In the genomic region with DNA sequence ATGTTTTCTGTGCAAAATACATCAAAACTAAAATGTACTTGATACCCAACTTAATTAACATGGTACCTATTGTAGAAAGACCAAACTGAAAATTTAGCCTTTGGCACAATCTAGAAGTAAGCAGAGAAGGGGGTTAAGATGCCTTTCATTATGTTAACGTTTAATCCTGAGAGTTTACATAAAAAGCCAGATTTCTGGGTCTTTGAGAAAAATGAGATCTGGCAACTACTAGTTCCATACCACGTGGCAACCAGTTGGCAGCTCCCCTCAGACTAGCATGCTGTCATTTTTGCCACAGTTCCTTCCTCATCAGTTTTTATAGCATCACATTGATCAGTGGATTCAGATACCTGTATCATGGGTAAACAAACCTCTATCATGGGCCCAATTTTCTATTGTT, we compare ENCODE assay signal across 9 cellular contexts. TPM values are rescaled to one million over a fixed set of nuclear protein-coding genes. Genes with fewer than 3 reads are reported as not detected.
DNase-seq lines count a peak whose midpoint lies in the region; ATAC-seq, FAIRE-seq and TF ChIP-seq lines count a peak whose summit lies in the region.
"Had no signal": no experiment of that assay in that cellular context is flagged by ENCODE, and none has a peak within 500 bp of the region (broad histone marks: within the 10 kb centered on the region; RNA-seq: fewer than 3 reads in every experiment).

No MANE protein-coding gene starts in this region.

- peak overlapping the region; percentile 38 for H3K27ac Mint-ChIP-seq in T-helper 2 cell treated with Interferon-gamma antibody and Interleukin-4, amounts not matched to agents 5 μg/mL and 100 μg/mL, for 36 hours

- H3K4me1 Mint-ChIP-seq in T-helper 2 cell treated with Interferon-gamma antibody and Interleukin-4, amounts not matched to agents 5 μg/mL and 100 μg/mL, for 36 hours (ENCODE audit: low read depth) = peaks cover 52% of the 10 kb centered on the region

- no peaks in the 10 kb centered on the region for H3K36me3 ChIP-seq in stomach
- H3K36me3 ChIP-seq: neutrophil had no signal

- H3K27me3 ChIP-seq in AG04450 (ENCODE audit: control insufficient read depth, insufficient read depth, low read length) = no peaks in the 10 kb centered on the region
- no peaks in the 10 kb centered on the region for H3K27me3 ChIP-seq in foreskin keratinocyte
- H3K27me3 ChIP-seq in stomach = no peaks in the 10 kb centered on the region
- H3K27me3 ChIP-seq: neutrophil had no signal

- peaks cover 26% of the 10 kb centered on the region for H3K4me1 ChIP-seq in foreskin keratinocyte
- H3K4me1 ChIP-seq in stomach = peaks cover 23 to 65% (median 40%) of the 10 kb centered on the region in 4 donors

- intact Hi-C loops in stomach (cut with DNase I; ENCODE audit: low total_unique reads) = no loop called here

- 3 to 9% (median 6%) methylated on average over 2 of the region's 2 CpGs for WGBS in stomach, 5 donors

- TF ChIP-seq CTCF in AG04450 (IDR thresholded peaks at IDR 0.05; ENCODE audit: low read depth, low read length) (no peak), foreskin keratinocyte (conservative IDR thresholded peaks at IDR 0.05) (no peak), stomach (IDR thresholded peaks at IDR 0.05) (no peak)

- DNase-seq in AG04450 (ENCODE audit: low read depth, low spot score) (no peak), GM19239 (ENCODE audit: insufficient read length, low spot score) (no peak), foreskin keratinocyte (peak in 1 of 2 donors; percentile 7), stomach (no peak), H4 (ENCODE audit: low spot score) (no peak)
- DNase-seq in T-helper 2 cell treated with Interferon-gamma antibody and Interleukin-4, amounts not matched to agents 5 μg/mL and 100 μg/mL, for 36 hours (ENCODE audit: low spot score) = no peak

- H3K9me3 ChIP-seq in AG04450 (ENCODE audit: control insufficient read depth, insufficient read depth, low read length) (peaks cover 4% of the 10 kb centered on the region; the same call in 1 of the 2 replicates), stomach (no peaks in the 10 kb centered on the region)
- H3K9me3 ChIP-seq: neutrophil had no signal

- H3K27ac ChIP-seq in AG04450 (ENCODE audit: low read depth, low read length) (no peak overlapping the region), foreskin keratinocyte (peak overlapping the region; percentile 83), stomach (peak overlapping the region in 4 of 5 donors; percentile 95 to 99 (median 96))

- peak; percentile 68 for FAIRE-seq in GM19239 (lab: Jason Lieb, UNC)

- ATAC-seq in foreskin keratinocyte (no peak), GM21619 (IDR thresholded peaks at IDR 0.05; ENCODE audit: unreplicated experiment) (no peak), GM18909 (IDR thresholded peaks at IDR 0.05; ENCODE audit: poor library complexity, unreplicated experiment) (no peak)

- no peak for TF ChIP-seq POLR2A in stomach (IDR thresholded peaks at IDR 0.05)

- POLR2A ChIA-PET in AG04450 (lab: Yijun Ruan, JAX) = no interaction called here

- CTCF ChIA-PET in AG04450 (lab: Charles Lee) = interaction anchor here (1.1 kb wide), 1 partner anchor 9 kb away, joined by 5 read pairs; no protein-coding TSS in a partner anchor

- H3K4me3 ChIP-seq in AG04450 (ENCODE audit: low read depth, low read length) = peak overlapping the region; percentile 95
- H3K4me3 ChIP-seq in stomach = peak overlapping the region; percentile 69 to 77 (median 73)

- no peak for TF ChIP-seq EP300 in stomach (IDR thresholded peaks at IDR 0.05)

- peak overlapping the region; percentile 92 for H3K4me3 Mint-ChIP-seq in T-helper 2 cell treated with Interferon-gamma antibody and Interleukin-4, amounts not matched to agents 5 μg/mL and 100 μg/mL, for 36 hours

- peaks cover 29% of the 10 kb centered on the region for H3K36me3 Mint-ChIP-seq in T-helper 2 cell treated with Interferon-gamma antibody and Interleukin-4, amounts not matched to agents 5 μg/mL and 100 μg/mL, for 36 hours (ENCODE audit: low read depth)

- H3K9me3 Mint-ChIP-seq in T-helper 2 cell treated with Interferon-gamma antibody and Interleukin-4, amounts not matched to agents 5 μg/mL and 100 μg/mL, for 36 hours = no peaks in the 10 kb centered on the region

- H3K27me3 Mint-ChIP-seq in T-helper 2 cell treated with Interferon-gamma antibody and Interleukin-4, amounts not matched to agents 5 μg/mL and 100 μg/mL, for 36 hours (ENCODE audit: low read depth) = no peaks in the 10 kb centered on the region

RNA-seq across cellular contexts. Expression of a gene that starts 1.5 kb away (rescaled TPM):
- polyA plus RNA-seq in AG04450 (2011; rRNA removed) (28.1 and 39.4 TPM in 2 replicates), foreskin keratinocyte (4.1 and 4.2 TPM in 2 replicates), stomach (1 to 10 TPM; 2.6 to 8.5 (median 3.7) TPM)
- 93.6 and 143 TPM in 2 replicates for polyA minus RNA-seq in AG04450 (2011; rRNA and poly(A)+ RNA removed)
- total RNA-seq in foreskin keratinocyte (57.9 and 68.3 TPM in 2 replicates), stomach (100 to 1,000 TPM in 1 of 5 donors, 10 to 100 TPM in 4; 34.2 to 155 (median 79.9) TPM)
- 31.8 and 49.5 TPM in 2 replicates for total RNA-seq in H4 (2014; rRNA removed; shearing (Covaris generic))

RNA-seq across cellular contexts. Expression of a gene that starts 1.8 kb away (rescaled TPM):
- polyA plus RNA-seq in AG04450 (2011; rRNA removed) (18.4 and 28.8 TPM in 2 replicates), foreskin keratinocyte (26.5 and 36.7 TPM in 2 replicates), stomach (10 to 100 TPM; 12.7 to 23.8 (median 16.9) TPM)
- 7.7 and 18.9 TPM in 2 replicates for polyA minus RNA-seq in AG04450 (2011; rRNA and poly(A)+ RNA removed)
- total RNA-seq in foreskin keratinocyte (48.9 and 61.4 TPM in 2 replicates), stomach (10 to 100 TPM in 4 of 5 donors, 1 to 10 TPM in 1; 8.7 to 69.8 (median 25.9) TPM)
- 14.1 and 25.6 TPM in 2 replicates for total RNA-seq in H4 (2014; rRNA removed; shearing (Covaris generic))

RNA-seq across cellular contexts. Expression of a gene that starts 44.3 kb away (rescaled TPM):
- polyA plus RNA-seq in AG04450 (2011; rRNA removed) = 20.9 and 33.5 TPM in 2 replicates
- 2.0 and 5.6 TPM in 2 replicates for polyA minus RNA-seq in AG04450 (2011; rRNA and poly(A)+ RNA removed)
- total RNA-seq in foreskin keratinocyte = 25.6 and 27.5 TPM in 2 replicates
- polyA plus RNA-seq in foreskin keratinocyte = 32.3 and 34.3 TPM in 2 replicates
- 1 to 10 TPM; 1.2 to 6.6 (median 4.3) TPM for total RNA-seq in stomach
- polyA plus RNA-seq in stomach = 10 to 100 TPM; 18.0 to 18.7 (median 18.4) TPM
- total RNA-seq in H4 (2014; rRNA removed; shearing (Covaris generic)) = 26.7 and 41.3 TPM in 2 replicates
